ENCODE assay signal across 9 cellular contexts in genomic region chr20:41029150-41029872, GRCh38. TPM values are rescaled to one million over a fixed set of nuclear protein-coding genes. Genes with fewer than 3 reads are reported as not detected.
DNase-seq lines count a peak whose midpoint lies in the region; ATAC-seq, FAIRE-seq and TF ChIP-seq lines count a peak whose summit lies in the region.
"Had no signal": no experiment of that assay in that cellular context is flagged by ENCODE, and none has a peak within 500 bp of the region (broad histone marks: within the 10 kb centered on the region; RNA-seq: fewer than 3 reads in every experiment).

No MANE protein-coding gene starts in this region.

- intact Hi-C loops in ovary (cut with DNase I), result no loop called here

- no peak for FAIRE-seq in RCC 7860 (lab: Jason Lieb, UNC)
- FAIRE-seq: islet of Langerhans had no signal

- no peak for TF ChIP-seq CTCF in ovary (IDR thresholded peaks at IDR 0.05)

- TF ChIP-seq POLR2A in ovary (IDR thresholded peaks at IDR 0.05), result no peak

- H3K9me3 ChIP-seq in ovary, result no peaks in the 10 kb centered on the region

- peak overlapping the region; percentile 92 for H3K4me3 ChIP-seq in ovary

- ATAC-seq in HG02884 (IDR thresholded peaks at IDR 0.05; ENCODE audit: unreplicated experiment), result peak; percentile 20

- peaks cover 10% of the 10 kb centered on the region for H3K4me1 ChIP-seq in ovary (ENCODE audit: insufficient read depth)

- 0 to 1% (median 0%) methylated on average over 43 to 68 of the region's 68 CpGs for WGBS in ovary, 3 donors

- H3K36me3 ChIP-seq in ovary, result no peaks in the 10 kb centered on the region

- H3K27ac ChIP-seq in ovary, result peak overlapping the region; percentile 81 to 94

- H3K27me3 ChIP-seq in ovary, result no peaks in the 10 kb centered on the region

- no peak for TF ChIP-seq EP300 in ovary (IDR thresholded peaks at IDR 0.05)

- DNase-seq in NCI-H524 (lab: John Stamatoyannopoulos, UW) (peak; percentile 23 to 43), NCI-H524 treated with DMSO at 0.1 percent for 48 hours (lab: John Stamatoyannopoulos, UW) (no peak), NCI-H69 (lab: John Stamatoyannopoulos, UW) (peak; percentile 39), activated gamma-delta T cell (lab: John Stamatoyannopoulos, UW) (peak; percentile 30), globus pallidus (ENCODE audit: low spot score) (peak; percentile 33), ovary (peak; percentile 17 to 70 (median 43)), RCC 7860 (ENCODE audit: low spot score) (no peak)

RNA-seq across cellular contexts. Expression of gene TOP1, which starts 0.7 kb away (rescaled TPM):
- 10 to 100 TPM; 24.8 to 41.8 (median 35.6) TPM for total RNA-seq in ovary
- 10 to 100 TPM; 20.9 to 48.4 TPM for polyA plus RNA-seq in ovary

Comparison
In these comparisons a context has a peak if more than half of its experiments do, and no peak if none do; other contexts are left out.
1. DNase-seq: peak in NCI-H524 (2 of 2), NCI-H69 (single experiment), activated gamma-delta T cell (single experiment), globus pallidus (single experiment) and ovary (5 of 5); none in NCI-H524 treated with DMSO at 0.1 percent for 48 hours (single experiment) and RCC 7860 (single experiment).